In genomic region chr6:25136879-25137278, GRCh38 we compare ENCODE assay signal across 10 cellular contexts.
A peak's percentile ranks its signal among the peaks of the same experiment; 100 is the strongest.
DNase-seq lines count a peak whose midpoint lies in the region; ATAC-seq and TF ChIP-seq lines count a peak whose summit lies in the region.
"Had no signal": no experiment of that assay in that cellular context is flagged by ENCODE, and none has a peak within 500 bp of the region (broad histone marks: within the 10 kb centered on the region; RNA-seq: fewer than 3 reads in every experiment).

No MANE protein-coding gene starts in this region.

- H3K4me3 Mint-ChIP-seq in MCF 10A (ENCODE audit: unreplicated experiment) = peak overlapping the region; percentile 8
- H3K4me3 Mint-ChIP-seq: H9 had no signal

- WGBS in urinary bladder = 17% methylated on average over 2 of the region's 2 CpGs

- peak overlapping the region; percentile 41 for H3K27ac ChIP-seq in urinary bladder (ENCODE audit: low read depth)

- peaks cover 7% of the 10 kb centered on the region for H3K36me3 Mint-ChIP-seq in MCF 10A (ENCODE audit: insufficient read depth, unreplicated experiment)

- H3K9me3 Mint-ChIP-seq in MCF 10A (ENCODE audit: unreplicated experiment) = peaks cover 8% of the 10 kb centered on the region

- peaks cover 26% of the 10 kb centered on the region for H3K4me1 Mint-ChIP-seq in MCF 10A (ENCODE audit: insufficient read depth, unreplicated experiment)
- H3K4me1 Mint-ChIP-seq: H9 had no signal

- no peaks in the 10 kb centered on the region for H3K27me3 Mint-ChIP-seq in MCF 10A (ENCODE audit: insufficient read depth, unreplicated experiment)

- no TSS peak for BruUV-seq in MCF 10A (replicated peaks; lab: Mats Ljungman, UMichigan)

- H3K36me3 ChIP-seq in urinary bladder (ENCODE audit: insufficient read depth) = no peaks in the 10 kb centered on the region

- ATAC-seq in Right ventricle myocardium inferior (peak; percentile 72), GM18861 (IDR thresholded peaks at IDR 0.05; ENCODE audit: unreplicated experiment) (no peak)

- TF ChIP-seq CTCF in MCF 10A (IDR thresholded peaks at IDR 0.05; ENCODE audit: unreplicated experiment) = no peak

- H3K4me1 ChIP-seq in urinary bladder (ENCODE audit: insufficient read depth) = no peaks in the 10 kb centered on the region

- DNase-seq in Right ventricle myocardium inferior (ENCODE audit: missing footprints) (no peak), cardiac septum (ENCODE audit: low spot score) (no peak), MCF 10A (ENCODE audit: unreplicated experiment) (peak; percentile 9), medulla oblongata (ENCODE audit: extremely low spot score) (peak; percentile 3), hippocampal formation (lab: John Stamatoyannopoulos, UW) (no peak), GM03348 (ENCODE audit: low spot score) (no peak)
- DNase-seq: H9, NCI-H226 had no signal

- H3K27ac Mint-ChIP-seq in MCF 10A (ENCODE audit: low read depth, unreplicated experiment) = no peak overlapping the region
- H3K27ac Mint-ChIP-seq: H9 had no signal

- intact Hi-C loops in Right ventricle myocardium inferior (cut with DNase I) (loop anchor here (5.0 kb wide), 3 partner anchors 40 to 55 kb away; no protein-coding TSS in a partner anchor), cardiac septum (cut with DNase I) (loop anchor here (5.0 kb wide), 4 partner anchors 40 to 85 kb away; no protein-coding TSS in a partner anchor), MCF 10A (cut with micrococcal nuclease) (loop anchor here (5.0 kb wide), 1 partner anchor 35 kb away; no protein-coding TSS in a partner anchor)

- peak overlapping the region; percentile 45 for H3K4me3 ChIP-seq in urinary bladder (ENCODE audit: low read depth, low read length)

- POLR2A ChIA-PET in MCF 10A (lab: Yijun Ruan, JAX) = no interaction called here

- CTCF ChIA-PET in MCF 10A (lab: Yijun Ruan, JAX) = no interaction called here

Comparison
In these comparisons a context has a peak if more than half of its experiments do, and no peak if none do; other contexts are left out.
1. DNase-seq: peak in MCF 10A (single experiment) and medulla oblongata (single experiment); none in Right ventricle myocardium inferior (single experiment), cardiac septum (single experiment), hippocampal formation (0 of 2) and GM03348 (single experiment).